In the genomic region with DNA sequence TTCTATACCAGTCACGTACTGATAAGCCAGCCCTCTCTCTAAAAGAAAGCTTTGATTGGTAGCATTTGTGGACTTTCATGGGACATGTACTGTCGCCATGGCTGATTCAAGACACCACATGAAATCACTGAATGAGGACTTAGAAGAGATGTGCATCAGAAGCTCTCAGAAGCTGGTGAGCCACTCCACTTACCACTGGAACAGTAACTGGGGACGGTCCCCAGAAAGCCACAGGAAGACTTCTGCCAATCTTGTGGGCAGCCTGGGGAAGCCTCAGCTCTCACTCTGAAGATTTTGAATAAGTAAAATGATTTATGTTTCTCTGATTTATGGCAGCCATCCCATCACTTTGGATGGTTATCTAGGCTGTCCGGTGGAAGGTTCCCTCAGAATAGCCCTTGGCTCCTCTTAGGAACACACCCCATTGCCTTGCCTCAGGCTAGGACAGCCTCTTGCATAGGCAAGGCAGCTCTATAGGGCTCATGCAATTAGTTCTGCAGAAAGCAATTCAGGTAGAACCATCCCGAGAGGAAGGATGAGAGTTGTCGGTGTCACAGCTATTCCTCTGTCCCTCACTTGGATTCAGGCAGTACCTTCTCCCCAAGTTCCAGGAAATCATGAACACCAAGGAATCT, we compare ENCODE assay signal across 11 cellular contexts. TPM values are rescaled to one million over a fixed set of nuclear protein-coding genes. Genes with fewer than 3 reads are reported as not detected.
DNase-seq lines count a peak whose midpoint lies in the region; ATAC-seq and FAIRE-seq lines count a peak whose summit lies in the region.
"Had no signal": no experiment of that assay in that cellular context is flagged by ENCODE, and none has a peak within 500 bp of the region (broad histone marks: within the 10 kb centered on the region; RNA-seq: fewer than 3 reads in every experiment).

No MANE protein-coding gene starts in this region.

- H3K4me1 Mint-ChIP-seq in natural killer cell treated with Interleukin-12 subunit alpha and Interleukin-12 subunit beta and Interleukin-15 and Interleukin-18, amount 100 ng/mL, for 72 hours (ENCODE audit: low read depth in 2 of 2): peaks cover 21 to 23% of the 10 kb centered on the region in 2 donors

- H3K4me3 Mint-ChIP-seq in natural killer cell treated with Interleukin-12 subunit alpha and Interleukin-12 subunit beta and Interleukin-15 and Interleukin-18, amount 100 ng/mL, for 72 hours: no peak overlapping the region
- H3K4me3 Mint-ChIP-seq: activated naive CD4-positive, alpha-beta T cell treated with anti-CD3 and anti-CD28 coated beads, Interleukin-2, amount 50 U/mL, for 24 hours had no signal

- no peak for DNase-seq in natural killer cell treated with Interleukin-12 subunit alpha and Interleukin-12 subunit beta and Interleukin-15 and Interleukin-18, amount 100 ng/mL, for 72 hours (ENCODE audit: low spot score)
- DNase-seq in NCI-H69 (lab: John Stamatoyannopoulos, UW) (no peak), RCC 7860 (ENCODE audit: low spot score) (no peak), NOMO-1 (lab: John Stamatoyannopoulos, UW; ENCODE audit: unreplicated experiment in 2 of 2) (no peak)
- DNase-seq: kidney, NCI-H1930, SHP77 treated with DMSO at 0.1 percent for 48 hours, transverse colon had no signal

- FAIRE-seq in RCC 7860 (lab: Jason Lieb, UNC): no peak
- FAIRE-seq: kidney had no signal

- peaks cover 8% of the 10 kb centered on the region for H3K36me3 Mint-ChIP-seq in natural killer cell treated with Interleukin-12 subunit alpha and Interleukin-12 subunit beta and Interleukin-15 and Interleukin-18, amount 100 ng/mL, for 72 hours

- H3K9me3 Mint-ChIP-seq in natural killer cell treated with Interleukin-12 subunit alpha and Interleukin-12 subunit beta and Interleukin-15 and Interleukin-18, amount 100 ng/mL, for 72 hours: no peaks in the 10 kb centered on the region
- H3K9me3 Mint-ChIP-seq: activated naive CD4-positive, alpha-beta T cell treated with anti-CD3 and anti-CD28 coated beads, Interleukin-2, amount 50 U/mL, for 24 hours had no signal

- ATAC-seq in GM19025 (IDR thresholded peaks at IDR 0.05; ENCODE audit: low read depth, unreplicated experiment): peak; percentile 88
- ATAC-seq in HG03196 (IDR thresholded peaks at IDR 0.05; ENCODE audit: unreplicated experiment): peak; percentile 87
- peak; percentile 94 to 98 for ATAC-seq in natural killer cell treated with Interleukin-12 subunit alpha and Interleukin-12 subunit beta and Interleukin-15 and Interleukin-18, amount 100 ng/mL, for 72 hours

- no peaks in the 10 kb centered on the region for H3K27me3 Mint-ChIP-seq in natural killer cell treated with Interleukin-12 subunit alpha and Interleukin-12 subunit beta and Interleukin-15 and Interleukin-18, amount 100 ng/mL, for 72 hours
- H3K27me3 Mint-ChIP-seq: activated naive CD4-positive, alpha-beta T cell treated with anti-CD3 and anti-CD28 coated beads, Interleukin-2, amount 50 U/mL, for 24 hours had no signal

- H3K27ac Mint-ChIP-seq in natural killer cell treated with Interleukin-12 subunit alpha and Interleukin-12 subunit beta and Interleukin-15 and Interleukin-18, amount 100 ng/mL, for 72 hours: no peak overlapping the region

RNA-seq across cellular contexts. Expression of a gene that starts 9.8 kb away (rescaled TPM):
- 10 to 100 TPM; 15.6 to 17.4 TPM for total RNA-seq in natural killer cell treated with Interleukin-12 subunit alpha and Interleukin-12 subunit beta and Interleukin-15 and Interleukin-18, amount 100 ng/mL, for 72 hours

RNA-seq across cellular contexts. Expression of a gene that starts 9.9 kb away (rescaled TPM):
- 10 to 100 TPM; 38.5 to 59.0 TPM for total RNA-seq in natural killer cell treated with Interleukin-12 subunit alpha and Interleukin-12 subunit beta and Interleukin-15 and Interleukin-18, amount 100 ng/mL, for 72 hours

RNA-seq across cellular contexts. Expression of a gene that starts 18.0 kb away (rescaled TPM):
- total RNA-seq in natural killer cell treated with Interleukin-12 subunit alpha and Interleukin-12 subunit beta and Interleukin-15 and Interleukin-18, amount 100 ng/mL, for 72 hours: 10 to 100 TPM in 1 of 2 donors, 1 to 10 TPM in 1; 6.8 to 20.2 TPM

RNA-seq across cellular contexts. Expression of a gene that starts 18.4 kb away (rescaled TPM):
- total RNA-seq in natural killer cell treated with Interleukin-12 subunit alpha and Interleukin-12 subunit beta and Interleukin-15 and Interleukin-18, amount 100 ng/mL, for 72 hours: 10 to 100 TPM; 37.6 to 47.5 TPM

RNA-seq across cellular contexts. Expression of a gene that starts 20.2 kb away (rescaled TPM):
- 10 to 100 TPM; 13.7 to 27.1 TPM for total RNA-seq in natural killer cell treated with Interleukin-12 subunit alpha and Interleukin-12 subunit beta and Interleukin-15 and Interleukin-18, amount 100 ng/mL, for 72 hours
